12 cellular contexts compared by ENCODE assay signal in genomic region chr17:78474631-78475146, GRCh38.
DNase-seq lines count a peak whose midpoint lies in the region; ATAC-seq and TF ChIP-seq lines count a peak whose summit lies in the region.
"Had no signal": no experiment of that assay in that cellular context is flagged by ENCODE, and none has a peak within 500 bp of the region (broad histone marks: within the 10 kb centered on the region; RNA-seq: fewer than 3 reads in every experiment).

No MANE protein-coding gene starts in this region.

- ATAC-seq in GM19463 (IDR thresholded peaks at IDR 0.05; ENCODE audit: unreplicated experiment) = peak; percentile 73
- peak; percentile 79 for ATAC-seq in HG03175 (IDR thresholded peaks at IDR 0.05; ENCODE audit: unreplicated experiment)

- no peak for TF ChIP-seq EP300 in tibial nerve (IDR thresholded peaks at IDR 0.05)

- H3K4me1 ChIP-seq in tibial nerve (no peaks in the 10 kb centered on the region), breast epithelium (no peaks in the 10 kb centered on the region)

- no peaks in the 10 kb centered on the region for H3K36me3 Mint-ChIP-seq in endothelial cell (ENCODE audit: low read depth, unreplicated experiment)

- no peak for TF ChIP-seq POLR2A in tibial nerve (IDR thresholded peaks at IDR 0.05)
- no peak for TF ChIP-seq POLR2A in breast epithelium (IDR thresholded peaks at IDR 0.05)

- intact Hi-C loops in breast epithelium (cut with DNase I; ENCODE audit: low total_unique reads) = no loop called here

- no peaks in the 10 kb centered on the region for H3K27me3 Mint-ChIP-seq in endothelial cell (ENCODE audit: unreplicated experiment)

- H3K4me3 Mint-ChIP-seq in endothelial cell (ENCODE audit: unreplicated experiment) = peak overlapping the region; percentile 14

- H3K4me1 Mint-ChIP-seq in endothelial cell (ENCODE audit: unreplicated experiment) = no peaks in the 10 kb centered on the region

- H3K27me3 ChIP-seq in tibial nerve = peaks cover 0 to 10% of the 10 kb centered on the region in 2 donors
- H3K27me3 ChIP-seq in breast epithelium = no peaks in the 10 kb centered on the region

- DNase-seq in GM12864 (ENCODE audit: low read depth) (peak; percentile 66), endothelial cell (ENCODE audit: low spot score) (no peak), tibial nerve (ENCODE audit: low spot score in 2 of 2) (no peak), NCI-H2029 treated with DMSO at 0.1 percent for 48 hours (lab: John Stamatoyannopoulos, UW) (no peak), breast epithelium (ENCODE audit: low spot score in 2 of 2) (no peak)
- DNase-seq in activated CD4-positive, alpha-beta T cell treated with anti-CD3 and anti-CD28 coated beads for 1 hour = no peak
- DNase-seq: Calu3, hypothalamus, NCI-H510A had no signal

- H3K9me3 Mint-ChIP-seq in endothelial cell (ENCODE audit: unreplicated experiment) = no peaks in the 10 kb centered on the region

- TF ChIP-seq CTCF in GM12864 (IDR thresholded peaks at IDR 0.05; ENCODE audit: low read depth, low read length, missing control alignments) (no peak), endothelial cell (IDR thresholded peaks at IDR 0.05; ENCODE audit: unreplicated experiment) (no peak), tibial nerve (IDR thresholded peaks at IDR 0.05) (no peak), breast epithelium (IDR thresholded peaks at IDR 0.05) (no peak)

- no peak overlapping the region for H3K27ac Mint-ChIP-seq in endothelial cell (ENCODE audit: unreplicated experiment)

- no peaks in the 10 kb centered on the region for H3K36me3 ChIP-seq in tibial nerve
- no peaks in the 10 kb centered on the region for H3K36me3 ChIP-seq in breast epithelium

- 80 to 81% methylated on average over 18 of the region's 18 CpGs for WGBS in tibial nerve, 2 donors

- H3K4me3 ChIP-seq in GM12864 (ENCODE audit: low read depth, low read length) = no peak overlapping the region
- H3K4me3 ChIP-seq in tibial nerve = no peak overlapping the region
- no peak overlapping the region for H3K4me3 ChIP-seq in breast epithelium

- H3K9me3 ChIP-seq in tibial nerve = no peaks in the 10 kb centered on the region
- no peaks in the 10 kb centered on the region for H3K9me3 ChIP-seq in breast epithelium

- H3K27ac ChIP-seq in tibial nerve (no peak overlapping the region), breast epithelium (no peak overlapping the region)
- H3K27ac ChIP-seq: VCaP had no signal
